1 cellular context compared by ENCODE assay signal in the genomic region with DNA sequence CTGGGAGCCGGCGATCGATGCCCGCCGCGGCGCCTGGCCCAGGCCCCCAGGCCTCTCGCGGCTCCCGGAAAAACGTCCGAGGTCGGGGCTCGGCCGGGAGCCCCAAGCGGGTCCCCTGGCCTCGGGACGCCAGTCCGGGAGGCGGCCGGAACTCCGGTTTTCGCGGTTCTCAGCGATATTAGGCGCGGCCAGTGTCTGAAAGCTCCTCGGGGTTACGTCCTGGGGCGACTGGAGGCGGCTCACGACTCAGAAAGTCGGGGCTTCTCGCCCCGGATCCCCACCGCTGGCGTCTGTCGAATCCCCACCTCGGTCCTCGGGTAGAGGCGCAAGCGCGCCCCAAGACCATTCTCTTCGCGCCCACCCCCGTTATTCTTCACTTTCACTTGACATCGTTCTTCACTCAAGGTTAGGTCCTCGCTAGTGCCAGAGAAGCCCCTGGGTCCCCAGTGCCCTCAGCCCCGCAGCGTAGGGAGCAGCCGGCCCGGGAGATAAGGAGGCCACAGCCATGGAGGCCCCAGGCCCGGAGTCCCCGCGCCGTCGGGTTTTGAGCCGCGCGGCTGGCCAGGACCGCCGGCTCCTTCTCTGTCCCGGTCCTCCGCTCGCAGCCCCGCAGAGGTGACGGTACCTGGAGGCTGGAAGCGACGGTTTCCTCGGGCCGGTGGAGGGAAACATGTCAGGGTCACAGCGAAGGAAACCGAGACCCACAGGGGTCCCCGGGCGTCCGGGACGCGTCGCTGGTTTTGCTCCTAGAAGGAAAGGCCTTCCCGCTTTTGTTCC.
TF ChIP-seq lines count a peak whose summit lies in the region.

No MANE protein-coding gene starts in this region.

TF ChIP-seq in HEK293, 187 proteins besides CTCF, POLR2A, EP300 and RAD21 (continued from another document):
- TF ChIP-seq, protein P1, sequence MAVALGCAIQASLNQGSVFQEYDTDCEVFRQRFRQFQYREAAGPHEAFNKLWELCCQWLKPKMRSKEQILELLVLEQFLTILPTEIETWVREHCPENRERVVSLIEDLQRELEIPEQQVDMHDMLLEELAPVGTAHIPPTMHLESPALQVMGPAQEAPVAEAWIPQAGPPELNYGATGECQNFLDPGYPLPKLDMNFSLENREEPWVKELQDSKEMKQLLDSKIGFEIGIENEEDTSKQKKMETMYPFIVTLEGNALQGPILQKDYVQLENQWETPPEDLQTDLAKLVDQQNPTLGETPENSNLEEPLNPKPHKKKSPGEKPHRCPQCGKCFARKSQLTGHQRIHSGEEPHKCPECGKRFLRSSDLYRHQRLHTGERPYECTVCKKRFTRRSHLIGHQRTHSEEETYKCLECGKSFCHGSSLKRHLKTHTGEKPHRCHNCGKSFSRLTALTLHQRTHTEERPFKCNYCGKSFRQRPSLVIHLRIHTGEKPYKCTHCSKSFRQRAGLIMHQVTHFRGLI (tag by site-specific recombination; IDR thresholded peaks at IDR 0.05), result no peak
- no peak for TF ChIP-seq GFI1B (tag by site-specific recombination; IDR thresholded peaks at IDR 0.05)
- TF ChIP-seq ZFP69B (tag by site-specific recombination; IDR thresholded peaks at IDR 0.05), result no peak
- no peak for TF ChIP-seq ZNF501 (tag by site-specific recombination; IDR thresholded peaks at IDR 0.05)
- TF ChIP-seq TRIM28 (IDR thresholded peaks at IDR 0.05; ENCODE audit: borderline replicate concordance, low read length), result no peak
- TF ChIP-seq, protein P2, sequence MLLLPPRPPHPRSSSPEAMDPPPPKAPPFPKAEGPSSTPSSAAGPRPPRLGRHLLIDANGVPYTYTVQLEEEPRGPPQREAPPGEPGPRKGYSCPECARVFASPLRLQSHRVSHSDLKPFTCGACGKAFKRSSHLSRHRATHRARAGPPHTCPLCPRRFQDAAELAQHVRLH (tag by site-specific recombination; IDR thresholded peaks at IDR 0.05), result no peak
- no peak for TF ChIP-seq ZNF121 (tag by site-specific recombination; IDR thresholded peaks at IDR 0.05)
- no peak for TF ChIP-seq ZNF560 (tag by site-specific recombination; IDR thresholded peaks at IDR 0.05; ENCODE audit: borderline replicate concordance)
- TF ChIP-seq ZNF473 (tag by site-specific recombination; IDR thresholded peaks at IDR 0.05), result no peak
- no peak for TF ChIP-seq ZNF169 (tag by site-specific recombination; IDR thresholded peaks at IDR 0.05)
